ENCODE assay signal across 9 cellular contexts in genomic region chr1:201408176-201408814, GRCh38. TPM values are rescaled to one million over a fixed set of nuclear protein-coding genes. Genes with fewer than 3 reads are reported as not detected.
DNase-seq lines count a peak whose midpoint lies in the region; ATAC-seq and TF ChIP-seq lines count a peak whose summit lies in the region.
"Had no signal": no experiment of that assay in that cellular context is flagged by ENCODE, and none has a peak within 500 bp of the region (broad histone marks: within the 10 kb centered on the region; RNA-seq: fewer than 3 reads in every experiment).

No MANE protein-coding gene starts in this region.

- no peak overlapping the region for H3K4me3 ChIP-seq in OCI-LY1 (ENCODE audit: low read depth, low read length, poor library complexity, severe bottlenecking)
- no peak overlapping the region for H3K4me3 ChIP-seq in esophagus squamous epithelium

- H3K4me3 Mint-ChIP-seq in natural killer cell = no peak overlapping the region
- H3K4me3 Mint-ChIP-seq in stimulated activated naive B cell treated with anti-CD40 and anti-IgM and Interleukin-4, amounts not matched to agents 10 μg/mL and 1 μg/mL and 100 μg/mL, for 72 hours = no peak overlapping the region
- H3K4me3 Mint-ChIP-seq: activated naive CD4-positive, alpha-beta T cell treated with anti-CD3 and anti-CD28 coated beads, Interleukin-2, amount 50 U/mL, for 24 hours had no signal

- 25 to 33% methylated on average over 9 to 11 of the region's 11 CpGs for WGBS in esophagus squamous epithelium, 2 donors

- DNase-seq in DMS 273 treated with DMSO at 0.1 percent for 48 hours (lab: John Stamatoyannopoulos, UW) (peak; percentile 28), HT1080 (ENCODE audit: low read depth) (peak; percentile 73), activated T-cell treated with anti-CD3 and anti-CD28 coated beads for 4 hours (peak; percentile 60), esophagus squamous epithelium (lab: John Stamatoyannopoulos, UW) (no peak), natural killer cell (peak; percentile 68)
- DNase-seq in stimulated activated naive B cell treated with anti-CD40 and anti-IgM and Interleukin-4, amounts not matched to agents 10 μg/mL and 1 μg/mL and 100 μg/mL, for 72 hours = peak; percentile 55

- H3K4me1 Mint-ChIP-seq in natural killer cell = peaks cover 0 to 13% of the 10 kb centered on the region in 2 donors
- H3K4me1 Mint-ChIP-seq in stimulated activated naive B cell treated with anti-CD40 and anti-IgM and Interleukin-4, amounts not matched to agents 10 μg/mL and 1 μg/mL and 100 μg/mL, for 72 hours = peaks cover 21 to 26% of the 10 kb centered on the region in 2 donors
- H3K4me1 Mint-ChIP-seq: activated naive CD4-positive, alpha-beta T cell treated with anti-CD3 and anti-CD28 coated beads, Interleukin-2, amount 50 U/mL, for 24 hours had no signal

- no peak overlapping the region for H3K4me2 ChIP-seq in OCI-LY1 (ENCODE audit: low read length)

- H3K27me3 ChIP-seq in OCI-LY1 (ENCODE audit: insufficient read depth, low read length) (peaks cover 5% of the 10 kb centered on the region; the same call in 1 of the 2 replicates), esophagus squamous epithelium (no peaks in the 10 kb centered on the region)

- H3K9me3 Mint-ChIP-seq in natural killer cell = no peaks in the 10 kb centered on the region
- H3K9me3 Mint-ChIP-seq in stimulated activated naive B cell treated with anti-CD40 and anti-IgM and Interleukin-4, amounts not matched to agents 10 μg/mL and 1 μg/mL and 100 μg/mL, for 72 hours = no peaks in the 10 kb centered on the region
- H3K9me3 Mint-ChIP-seq: activated naive CD4-positive, alpha-beta T cell treated with anti-CD3 and anti-CD28 coated beads, Interleukin-2, amount 50 U/mL, for 24 hours had no signal

- no peaks in the 10 kb centered on the region for H3F3A ChIP-seq in OCI-LY1 (ENCODE audit: insufficient read depth, low read length)

- no peaks in the 10 kb centered on the region for H3K36me3 ChIP-seq in OCI-LY1 (ENCODE audit: insufficient read depth, low read length)
- H3K36me3 ChIP-seq in esophagus squamous epithelium = no peaks in the 10 kb centered on the region

- no peak overlapping the region for H3K27ac Mint-ChIP-seq in natural killer cell
- H3K27ac Mint-ChIP-seq in stimulated activated naive B cell treated with anti-CD40 and anti-IgM and Interleukin-4, amounts not matched to agents 10 μg/mL and 1 μg/mL and 100 μg/mL, for 72 hours = peak overlapping the region; percentile 27
- H3K27ac Mint-ChIP-seq: activated naive CD4-positive, alpha-beta T cell treated with anti-CD3 and anti-CD28 coated beads, Interleukin-2, amount 50 U/mL, for 24 hours had no signal

- H3K9me3 ChIP-seq in OCI-LY1 (ENCODE audit: low read length) (no peaks in the 10 kb centered on the region), esophagus squamous epithelium (no peaks in the 10 kb centered on the region)

- H3K27ac ChIP-seq in OCI-LY1 (ENCODE audit: low read depth, low read length, poor library complexity, severe bottlenecking) (no peak overlapping the region), esophagus squamous epithelium (peak overlapping the region in 3 of 4 donors; percentile 81 to 90 (median 87))

- no peak for TF ChIP-seq POLR2A in esophagus squamous epithelium (IDR thresholded peaks at IDR 0.05)

- H3K9me2 ChIP-seq in OCI-LY1 (ENCODE audit: low read depth, low read length) = no peaks in the 10 kb centered on the region

- peaks cover 0 to 3% of the 10 kb centered on the region in 2 donors for H3K27me3 Mint-ChIP-seq in natural killer cell (ENCODE audit: low read depth in 2 of 2)
- H3K27me3 Mint-ChIP-seq in stimulated activated naive B cell treated with anti-CD40 and anti-IgM and Interleukin-4, amounts not matched to agents 10 μg/mL and 1 μg/mL and 100 μg/mL, for 72 hours = peaks cover 14 to 19% of the 10 kb centered on the region in 2 donors

- H3K4me1 ChIP-seq in OCI-LY1 (ENCODE audit: insufficient read depth, low read length, severe bottlenecking) = no peaks in the 10 kb centered on the region
- peaks cover 19 to 48% (median 22%) of the 10 kb centered on the region in 3 donors for H3K4me1 ChIP-seq in esophagus squamous epithelium

- peak; percentile 51 to 91 (median 77) for ATAC-seq in natural killer cell
- ATAC-seq in stimulated activated naive B cell treated with anti-CD40 and anti-IgM and Interleukin-4, amounts not matched to agents 10 μg/mL and 1 μg/mL and 100 μg/mL, for 72 hours (replicated peaks) = peak; percentile 42 to 66
- no peak for ATAC-seq in HG03521 (IDR thresholded peaks at IDR 0.05; ENCODE audit: unreplicated experiment)

- H3K79me2 ChIP-seq in OCI-LY1 (ENCODE audit: insufficient read depth, low read length) = no peaks in the 10 kb centered on the region

- no peaks in the 10 kb centered on the region for H4K20me1 ChIP-seq in OCI-LY1 (ENCODE audit: insufficient read depth, low read length)

- no peak overlapping the region for H3K9ac ChIP-seq in OCI-LY1 (ENCODE audit: low read length)

- peak; percentile 92 for TF ChIP-seq CTCF in OCI-LY1 (IDR thresholded peaks at IDR 0.05; ENCODE audit: low read length)
- peak; percentile 65 to 96 (median 94) for TF ChIP-seq CTCF in esophagus squamous epithelium (IDR thresholded peaks at IDR 0.05)
- peak; percentile 91 for TF ChIP-seq CTCF in natural killer cell (IDR thresholded peaks at IDR 0.05)

- H3K36me3 Mint-ChIP-seq in natural killer cell = no peaks in the 10 kb centered on the region
- H3K36me3 Mint-ChIP-seq in stimulated activated naive B cell treated with anti-CD40 and anti-IgM and Interleukin-4, amounts not matched to agents 10 μg/mL and 1 μg/mL and 100 μg/mL, for 72 hours = no peaks in the 10 kb centered on the region
- H3K36me3 Mint-ChIP-seq: activated naive CD4-positive, alpha-beta T cell treated with anti-CD3 and anti-CD28 coated beads, Interleukin-2, amount 50 U/mL, for 24 hours had no signal

- intact Hi-C loops in esophagus squamous epithelium (cut with DNase I) (no loop called here), natural killer cell (cut with micrococcal nuclease) (no loop called here)

- no peak overlapping the region for H2AFZ ChIP-seq in OCI-LY1 (ENCODE audit: low read length)

RNA-seq across cellular contexts. Expression of gene LAD1, which starts 9.2 kb away (rescaled TPM):
- not detected in 2 replicates for total RNA-seq in HT1080 (2014; rRNA removed; shearing (Covaris generic))
- polyA plus RNA-seq in HT1080 (2015; cell fraction: cytosol; rRNA removed) = not detected in 2 replicates
- polyA plus RNA-seq in HT1080 (2015; cell fraction: nucleus; rRNA removed) = not detected in 2 replicates
- total RNA-seq in esophagus squamous epithelium = 100 to 1,000 TPM; 242 to 377 (median 320) TPM
- total RNA-seq in natural killer cell = under 1 TPM in 1 of 3 donors, not detected in 2; 0.68 TPM

RNA-seq across cellular contexts. Expression of gene TNNI1, which starts 13.2 kb away (rescaled TPM):
- total RNA-seq in HT1080 (2014; rRNA removed; shearing (Covaris generic)) = not detected in 2 replicates
- polyA plus RNA-seq in HT1080 (2015; cell fraction: cytosol; rRNA removed) = not detected in 2 replicates
- not detected in 2 replicates for polyA plus RNA-seq in HT1080 (2015; cell fraction: nucleus; rRNA removed)
- total RNA-seq in esophagus squamous epithelium (not detected), natural killer cell (under 1 TPM in 1 of 3 donors, not detected in 2; 0.08 TPM)

RNA-seq across cellular contexts. Expression of gene TNNT2, which starts 30.8 kb away (rescaled TPM):
- total RNA-seq in HT1080 (2014; rRNA removed; shearing (Covaris generic)) = not detected in 2 replicates
- not detected in 2 replicates for polyA plus RNA-seq in HT1080 (2015; cell fraction: cytosol; rRNA removed)
- polyA plus RNA-seq in HT1080 (2015; cell fraction: nucleus; rRNA removed) = not detected in 2 replicates
- 1 to 10 TPM; 1.3 to 6.1 (median 1.8) TPM for total RNA-seq in esophagus squamous epithelium
- total RNA-seq in natural killer cell = not detected

Comparison
In these comparisons a context has a peak if more than half of its experiments do, and no peak if none do; other contexts are left out.
1. RNA of gene LAD1, which starts 9.2 kb away (total RNA-seq): 242 to 377 TPM in esophagus squamous epithelium; 0.68 TPM in natural killer cell and not detected in HT1080; every median in the first group is over 100 times any median in the second.
2. Peak in every context shown above with its lines, with median percentiles within 50 percentile points of each other: CTCF ChIP-seq.